ENCODE assay signal across 10 cellular contexts in genomic region chr1:21317035-21317689, GRCh38. TPM values are rescaled to one million over a fixed set of nuclear protein-coding genes. Genes with fewer than 3 reads are reported as not detected.
DNase-seq lines count a peak whose midpoint lies in the region; TF ChIP-seq lines count a peak whose summit lies in the region.
"Had no signal": no experiment of that assay in that cellular context is flagged by ENCODE, and none has a peak within 500 bp of the region (broad histone marks: within the 10 kb centered on the region; RNA-seq: fewer than 3 reads in every experiment).

No MANE protein-coding gene starts in this region.

- no peaks in the 10 kb centered on the region for H3K9me3 Mint-ChIP-seq in activated T-helper 1 cell treated with anti-CD3 and anti-CD28 coated beads, Interleukin-12 subunit alpha, Interleukin-12 subunit beta, Interleukin-2, Interleukin-4 antibody, amounts not matched to agents 30 ng/mL and 10 ng/mL and 1 ng/mL, durations not matched to agents 14 hours and 24 hours and 36 hours

- no peak for TF ChIP-seq CTCF in dorsolateral prefrontal cortex (IDR thresholded peaks at IDR 0.05 in 54 of 56, conservative IDR thresholded peaks at IDR 0.05 in 2 of 56; ENCODE audit: low read depth in 1 of 56, partially characterized antibody in 56 of 56)

- H3K27me3 Mint-ChIP-seq in activated T-helper 1 cell treated with anti-CD3 and anti-CD28 coated beads, Interleukin-12 subunit alpha, Interleukin-12 subunit beta, Interleukin-2, Interleukin-4 antibody, amounts not matched to agents 30 ng/mL and 10 ng/mL and 1 ng/mL, durations not matched to agents 14 hours and 24 hours and 36 hours (ENCODE audit: insufficient read depth) = no peaks in the 10 kb centered on the region

- H3K36me3 ChIP-seq in H7 (replicated peaks; ENCODE audit: control insufficient read depth, insufficient read depth, low read length) = no peaks in the 10 kb centered on the region
- H3K36me3 ChIP-seq: HAP-1 had no signal

- H3K4me3 ChIP-seq in H7 (ENCODE audit: insufficient read depth, low read depth, low read length) (no peak overlapping the region), dorsolateral prefrontal cortex (no peak overlapping the region)
- H3K4me3 ChIP-seq: HAP-1 had no signal

- no peak overlapping the region for H3K4me3 Mint-ChIP-seq in activated T-helper 1 cell treated with anti-CD3 and anti-CD28 coated beads, Interleukin-12 subunit alpha, Interleukin-12 subunit beta, Interleukin-2, Interleukin-4 antibody, amounts not matched to agents 30 ng/mL and 10 ng/mL and 1 ng/mL, durations not matched to agents 14 hours and 24 hours and 36 hours

- H3K27ac Mint-ChIP-seq in activated T-helper 1 cell treated with anti-CD3 and anti-CD28 coated beads, Interleukin-12 subunit alpha, Interleukin-12 subunit beta, Interleukin-2, Interleukin-4 antibody, amounts not matched to agents 30 ng/mL and 10 ng/mL and 1 ng/mL, durations not matched to agents 14 hours and 24 hours and 36 hours = no peak overlapping the region

- peak; percentile 24 for DNase-seq in H7
- peak in 4 of 10 donors; percentile 36 to 71 (median 63) for DNase-seq in dorsolateral prefrontal cortex
- peak; percentile 59 to 80 for DNase-seq in lung microvascular endothelial cell (ENCODE audit: low read depth in 2 of 2)
- DNase-seq in stromal cell of bone marrow (ENCODE audit: low read depth) = peak; percentile 65
- DNase-seq in NCI-H1694 (lab: John Stamatoyannopoulos, UW) = no peak
- DNase-seq in NCI-H526 (lab: John Stamatoyannopoulos, UW) = no peak
- no peak for DNase-seq in activated T-helper 1 cell treated with anti-CD3 and anti-CD28 coated beads, Interleukin-12 subunit alpha, Interleukin-12 subunit beta, Interleukin-2, Interleukin-4 antibody, amounts not matched to agents 30 ng/mL and 10 ng/mL and 1 ng/mL, durations not matched to agents 14 hours and 24 hours and 36 hours (ENCODE audit: low spot score)
- no peak for DNase-seq in NCI-H128 (lab: John Stamatoyannopoulos, UW; ENCODE audit: unreplicated experiment)

- H3K36me3 Mint-ChIP-seq in activated T-helper 1 cell treated with anti-CD3 and anti-CD28 coated beads, Interleukin-12 subunit alpha, Interleukin-12 subunit beta, Interleukin-2, Interleukin-4 antibody, amounts not matched to agents 30 ng/mL and 10 ng/mL and 1 ng/mL, durations not matched to agents 14 hours and 24 hours and 36 hours (ENCODE audit: low read depth) = peaks cover 20% of the 10 kb centered on the region

- no peaks in the 10 kb centered on the region for H3K27me3 ChIP-seq in H7 (ENCODE audit: control insufficient read depth, insufficient read depth, low read length)
- no peaks in the 10 kb centered on the region for H3K27me3 ChIP-seq in dorsolateral prefrontal cortex

- H3K27ac ChIP-seq in dorsolateral prefrontal cortex = peak overlapping the region; percentile 9 to 97 (median 79)
- H3K27ac ChIP-seq: epithelial cell of prostate had no signal

- intact Hi-C loops in dorsolateral prefrontal cortex (cut with DNase I) = no loop called here
- intact Hi-C loops in activated T-helper 1 cell treated with anti-CD3 and anti-CD28 coated beads, Interleukin-12 subunit alpha, Interleukin-12 subunit beta, Interleukin-2, Interleukin-4 antibody, amounts not matched to agents 30 ng/mL and 10 ng/mL and 1 ng/mL, durations not matched to agents 14 hours and 24 hours and 36 hours (cut with micrococcal nuclease) = no loop called here

- H3K4me1 Mint-ChIP-seq in activated T-helper 1 cell treated with anti-CD3 and anti-CD28 coated beads, Interleukin-12 subunit alpha, Interleukin-12 subunit beta, Interleukin-2, Interleukin-4 antibody, amounts not matched to agents 30 ng/mL and 10 ng/mL and 1 ng/mL, durations not matched to agents 14 hours and 24 hours and 36 hours (ENCODE audit: low read depth) = peaks cover 21% of the 10 kb centered on the region

RNA-seq across cellular contexts. Expression of gene ECE1, which starts 26.9 kb away (rescaled TPM):
- 46.4 and 53.8 TPM in 2 replicates for total RNA-seq in H7 (2014; rRNA removed; shearing (Covaris generic))
- total RNA-seq in dorsolateral prefrontal cortex (100 to 1,000 TPM in 2 of 120 experiments, 10 to 100 TPM in 118; 38.8 to 122 (median 62.6) TPM), lung microvascular endothelial cell (93.1 and 121 TPM in 2 replicates)
- total RNA-seq in activated T-helper 1 cell treated with anti-CD3 and anti-CD28 coated beads, Interleukin-12 subunit alpha, Interleukin-12 subunit beta, Interleukin-2, Interleukin-4 antibody, amounts not matched to agents 30 ng/mL and 10 ng/mL and 1 ng/mL, durations not matched to agents 14 hours and 24 hours and 36 hours = 139 and 140 TPM in 2 replicates

Comparison
In these comparisons a context has a peak if more than half of its experiments do, and no peak if none do; other contexts are left out.
1. DNase-seq: peak in H7 (single experiment), lung microvascular endothelial cell (2 of 2) and stromal cell of bone marrow (single experiment); none in NCI-H1694 (single experiment), NCI-H526 (0 of 2), activated T-helper 1 cell treated with anti-CD3 and anti-CD28 coated beads, Interleukin-12 subunit alpha, Interleukin-12 subunit beta, Interleukin-2, Interleukin-4 antibody, amounts not matched to agents 30 ng/mL and 10 ng/mL and 1 ng/mL, durations not matched to agents 14 hours and 24 hours and 36 hours (single experiment) and NCI-H128 (single experiment).